ENCODE assay signal across 8 cellular contexts in the genomic region with DNA sequence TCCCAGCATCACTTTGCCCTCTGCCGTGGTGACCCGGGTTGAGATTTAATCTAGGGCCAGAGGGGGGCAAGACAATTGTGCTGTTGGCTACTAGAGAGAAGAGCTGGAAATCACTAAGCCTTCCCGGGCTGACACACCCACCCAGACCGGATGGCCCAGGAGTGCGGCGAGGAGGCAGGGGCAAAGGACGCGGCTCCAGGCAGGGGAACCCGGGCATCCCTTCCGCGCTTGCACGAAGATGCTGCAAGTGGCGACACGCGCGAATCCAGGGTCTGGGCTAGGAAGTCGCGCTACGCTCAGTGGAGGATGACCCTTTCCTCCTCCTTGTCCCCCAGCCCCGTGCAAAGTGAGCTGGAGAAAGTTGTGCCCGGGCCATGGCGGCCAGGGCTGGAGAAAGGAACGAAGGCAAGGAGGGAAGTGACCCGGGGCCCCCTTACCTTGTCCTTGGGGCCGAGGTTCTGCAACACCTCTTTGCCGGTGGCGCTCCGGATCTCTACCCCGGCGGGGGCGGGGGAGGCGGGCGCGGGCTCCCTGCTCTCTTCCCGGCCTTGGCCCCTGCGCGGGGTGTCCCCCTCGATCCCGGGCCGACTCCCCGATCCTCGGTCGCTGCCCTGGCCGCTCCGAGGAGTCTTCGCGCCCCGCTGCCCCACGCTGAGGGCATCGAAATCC. TPM values are rescaled to one million over a fixed set of nuclear protein-coding genes. Genes with fewer than 3 reads are reported as not detected.
A peak's percentile ranks its signal among the peaks of the same experiment; 100 is the strongest.
DNase-seq lines count a peak whose midpoint lies in the region; ATAC-seq and TF ChIP-seq lines count a peak whose summit lies in the region.

No MANE protein-coding gene starts in this region.

- H3K27me3 ChIP-seq in BJ (ENCODE audit: control insufficient read depth, insufficient read depth, low read length) (no peaks in the 10 kb centered on the region), endodermal cell (ENCODE audit: control insufficient read depth, insufficient read depth, low read length, poor library complexity, severe bottlenecking) (peaks cover 40% of the 10 kb centered on the region)

- no peaks in the 10 kb centered on the region for H3K4me1 ChIP-seq in endodermal cell (ENCODE audit: control insufficient read depth, insufficient read depth, low read length)

- H3K27ac Mint-ChIP-seq in endodermal cell: no peak overlapping the region

- peak overlapping the region; percentile 3 for H3K9ac ChIP-seq in endodermal cell (ENCODE audit: extremely low read depth, low read length, poor library complexity, severe bottlenecking)

- no peaks in the 10 kb centered on the region for H3K9me3 ChIP-seq in endodermal cell (ENCODE audit: control insufficient read depth, low read length)

- DNase-seq in BJ (ENCODE audit: low read depth): no peak
- DNase-seq in LHCN-M2 (ENCODE audit: low read depth): peak; percentile 36
- DNase-seq in endodermal cell: peak; percentile 83
- DNase-seq in myocyte (ENCODE audit: low read depth): peak; percentile 30
- no peak for DNase-seq in stimulated activated CD4-positive, alpha-beta T cell treated with anti-CD3 and anti-CD28 coated beads, Interleukin-1b, Interleukin-23, amount 100 ng/mL, for 48 hours
- no peak for DNase-seq in medulla oblongata (ENCODE audit: extremely low spot score)

- ATAC-seq in GM21576 (IDR thresholded peaks at IDR 0.05; ENCODE audit: unreplicated experiment): no peak
- no peak for ATAC-seq in HG02678 (IDR thresholded peaks at IDR 0.05; ENCODE audit: unreplicated experiment)

- H3K36me3 Mint-ChIP-seq in endodermal cell (ENCODE audit: low read depth): no peaks in the 10 kb centered on the region

- H3K4me3 Mint-ChIP-seq in endodermal cell: peak overlapping the region; percentile 60

- H3K27ac ChIP-seq in endodermal cell (ENCODE audit: low read depth, low read length): no peak overlapping the region

- H3K4me3 ChIP-seq in BJ (ENCODE audit: low read depth, low read length) (peak overlapping the region; percentile 67), endodermal cell (ENCODE audit: low read length) (peak overlapping the region; percentile 85)

- 0% methylated on average over 24 to 50 of the region's 50 CpGs for WGBS in endodermal cell (ENCODE audit: insufficient coverage in 1 of 2, insufficient read length in 1 of 2), 2 experiments

- H3K27me3 Mint-ChIP-seq in endodermal cell (ENCODE audit: insufficient read depth): peaks cover 46% of the 10 kb centered on the region

- no peaks in the 10 kb centered on the region for H3K36me3 ChIP-seq in BJ (ENCODE audit: control insufficient read depth, insufficient read depth, low read length)
- no peaks in the 10 kb centered on the region for H3K36me3 ChIP-seq in endodermal cell (ENCODE audit: control insufficient read depth, insufficient read depth, low read length)

- CTCF ChIA-PET in BJ (lab: Yijun Ruan, JAX): interaction anchor here (0.9 to 2.0 kb wide), 8 partner anchors 12 to 116 kb away, joined by 3 to 8 read pairs (median 4); no protein-coding TSS in a partner anchor

- no peak for TF ChIP-seq CTCF in BJ (IDR thresholded peaks at IDR 0.05; ENCODE audit: insufficient read depth, low read depth, low read length)
- no peak for TF ChIP-seq CTCF in endodermal cell (conservative IDR thresholded peaks at IDR 0.05)

- POLR2A ChIA-PET in BJ (lab: Charles Lee): no interaction called here

- H3K9me3 Mint-ChIP-seq in endodermal cell: no peaks in the 10 kb centered on the region

- peaks cover 3% of the 10 kb centered on the region for H3K4me1 Mint-ChIP-seq in endodermal cell

RNA-seq across cellular contexts. Expression of a gene that starts 0.7 kb away (rescaled TPM):
- polyA plus RNA-seq in BJ (2011; rRNA removed): 48.3 and 49.6 TPM in 2 replicates
- 33.4 and 42.2 TPM in 2 replicates for polyA minus RNA-seq in BJ (2011; rRNA and poly(A)+ RNA removed)
- total RNA-seq in LHCN-M2 (2014; rRNA removed) (55.9 and 66.9 TPM in 2 replicates), endodermal cell (10 to 100 TPM; 76.3 to 98.6 TPM), myocyte (16.4 and 21.0 TPM in 2 replicates)
- 37.9 TPM for polyA plus RNA-seq in LHCN-M2 (2012)
- polyA plus RNA-seq in endodermal cell (2013, experiment 1 of 2): 208 TPM
- polyA plus RNA-seq in endodermal cell (2013, experiment 2 of 2): 208 TPM
- 48.8 TPM for polyA plus RNA-seq in myocyte (2012)

Comparison
In these comparisons a context has a peak if more than half of its experiments do, and no peak if none do; other contexts are left out.
1. DNase-seq: peak in LHCN-M2 (single experiment), endodermal cell (single experiment) and myocyte (single experiment); none in BJ (single experiment), stimulated activated CD4-positive, alpha-beta T cell treated with anti-CD3 and anti-CD28 coated beads, Interleukin-1b, Interleukin-23, amount 100 ng/mL, for 48 hours (single experiment) and medulla oblongata (single experiment).